In genomic region chr2:105822186-105822585, GRCh38 we compare ENCODE assay signal across 8 cellular contexts.
DNase-seq lines count a peak whose midpoint lies in the region; ATAC-seq, FAIRE-seq and TF ChIP-seq lines count a peak whose summit lies in the region.

No MANE protein-coding gene starts in this region.

- TF ChIP-seq EP300 in HepG2 (IDR thresholded peaks at IDR 0.05; ENCODE audit: low read depth in 2 of 2, low read length in 2 of 2) (no peak), HepG2 (CRISPR knock-in tag; IDR thresholded peaks at IDR 0.05; ENCODE audit: borderline replicate concordance) (no peak)

- H3K27me3 ChIP-seq in HepG2 (ENCODE audit: control insufficient read depth in 1 of 2, insufficient read depth in 2 of 2, low read length in 2 of 2) = no peaks in the 10 kb centered on the region

- TF ChIP-seq POLR2A in HepG2 (IDR thresholded peaks at IDR 0.05; ENCODE audit: insufficient read depth in 1 of 2, low read depth in 2 of 2, low read length in 2 of 2) = no peak

- in situ Hi-C loops in GM13977 (cut with MboI; ENCODE audit: low pct_unique_long_range_greater_than_20kb, low sequenced_read_pairs, unreplicated experiment) = no loop called here
- in situ Hi-C loops in HepG2 (cut with HindIII; ENCODE audit: extremely low pct_ligation_motif_present, low pct_unique_long_range_greater_than_20kb) = no loop called here

- peak overlapping the region; percentile 28; the same call in 1 of the 2 replicates for H3K9ac ChIP-seq in HepG2 (ENCODE audit: insufficient read depth, low read depth, low read length)

- POLR2A ChIA-PET in HepG2 (lab: Yijun Ruan, JAX) = interaction anchor here (0.7 to 1.6 kb wide), 3 partner anchors 10 to 97 kb away, joined by 3 to 5 read pairs (median 4); no protein-coding TSS in a partner anchor

- H3K79me2 ChIP-seq in HepG2 (ENCODE audit: insufficient read depth, low read length) = peaks cover 4% of the 10 kb centered on the region

- H3K4me1 ChIP-seq in HepG2 (ENCODE audit: insufficient read depth, low read length) = peaks cover 42% of the 10 kb centered on the region

- peaks cover 0 to 5% of the 10 kb centered on the region in 2 experiments; a peak in 2 of 5 replicates for H3K36me3 ChIP-seq in HepG2 (replicated peaks in 1 of 2; ENCODE audit: control insufficient read depth in 1 of 2, insufficient read depth in 2 of 2, low read length in 2 of 2)

- intact Hi-C loops in HepG2 (cut with micrococcal nuclease; ENCODE audit: unreplicated experiment) = loop anchor here (2.0 to 5.0 kb wide), 3 partner anchors 21 to 95 kb away; no protein-coding TSS in a partner anchor

- no peaks in the 10 kb centered on the region for H4K20me1 ChIP-seq in HepG2 (ENCODE audit: insufficient read depth, low read length)

- no peaks in the 10 kb centered on the region for H3K9me3 ChIP-seq in HepG2 (ENCODE audit: low read length)

- DNase-seq in GM13977 (ENCODE audit: low spot score) (peak; percentile 64), HepG2 (ENCODE audit: low spot score) (peak; percentile 16), hepatic stellate cell (ENCODE audit: low spot score) (no peak), NCI-H187 treated with DMSO at 0.1 percent for 48 hours (lab: John Stamatoyannopoulos, UW) (no peak), C1 segment of cervical spinal cord (lab: John Stamatoyannopoulos, UW) (no peak), amygdala (lab: John Stamatoyannopoulos, UW) (no peak)

- H3K27ac ChIP-seq in HepG2 (ENCODE audit: extremely low read length, insufficient read depth, low read length) = peak overlapping the region; percentile 68

- BruUV-seq in HepG2 (replicated peaks; lab: Mats Ljungman, UMichigan) = no TSS peak

- peak overlapping the region; percentile 69 for H3K4me2 ChIP-seq in HepG2 (ENCODE audit: low read depth, low read length)

- peak overlapping the region in 1 of 3 experiments; percentile 11; a peak in 1 of 6 replicates for H3K4me3 ChIP-seq in HepG2 (replicated peaks in 1 of 3; ENCODE audit: insufficient read depth in 1 of 3, low read depth in 2 of 3, low read length in 3 of 3)

- TF ChIP-seq RAD21 in HepG2 (CRISPR knock-in tag; IDR thresholded peaks at IDR 0.05) = no peak

- TF ChIP-seq CTCF in GM13977 (IDR thresholded peaks at IDR 0.05; ENCODE audit: extremely low read depth, insufficient read depth, missing control alignments) (no peak), HepG2 (CRISPR knock-in tag; IDR thresholded peaks at IDR 0.05) (0 out of 2 replicates have a peak, but pooled peaks have one; percentile 9)

- no peak overlapping the region for H2AFZ ChIP-seq in HepG2 (ENCODE audit: low read length)

- FAIRE-seq in HepG2 (lab: Jason Lieb, UNC) = no peak

- peak; percentile 94 for ATAC-seq in GM21447 (IDR thresholded peaks at IDR 0.05; ENCODE audit: unreplicated experiment)
- ATAC-seq in HG03457 (IDR thresholded peaks at IDR 0.05; ENCODE audit: unreplicated experiment) = peak; percentile 58
- peak; percentile 66 for ATAC-seq in HepG2

- CTCF ChIA-PET in HepG2 (lab: Yijun Ruan, JAX; ENCODE audit: low intra/inter-chr PET ratio, low total read pairs) = no interaction called here

- 58% methylated on average over 7 of the region's 7 CpGs for WGBS in HepG2 (ENCODE audit: low lambda C conversion rate)

TF ChIP-seq in HepG2, 621 proteins besides CTCF, POLR2A, EP300 and RAD21:
- TF ChIP-seq ZNF687 (CRISPR knock-in tag; IDR thresholded peaks at IDR 0.05) = 0 out of 2 replicates have a peak, but pooled peaks have one; percentile 16
- 0 out of 2 replicates have a peak, but pooled peaks have one; percentile 10 for TF ChIP-seq SALL1 (CRISPR knock-in tag; IDR thresholded peaks at IDR 0.05)
- 0 out of 2 replicates have a peak, but pooled peaks have one; percentile 46 for TF ChIP-seq ZNF709 (CRISPR knock-in tag; IDR thresholded peaks at IDR 0.05)
- no peak for TF ChIP-seq SIN3B (IDR thresholded peaks at IDR 0.05; ENCODE audit: low read length)
- TF ChIP-seq ZNF605 (CRISPR knock-in tag; IDR thresholded peaks at IDR 0.05) = peak; percentile 35; the same call in 1 of the 2 replicates
- no peak for TF ChIP-seq LCORL (IDR thresholded peaks at IDR 0.05)
- peak; percentile 56; the same call in 1 of the 2 replicates for TF ChIP-seq LCORL (CRISPR knock-in tag; IDR thresholded peaks at IDR 0.05)
- no peak for TF ChIP-seq FOXA1 (IDR thresholded peaks at IDR 0.05)
- no peak for TF ChIP-seq FOXA1 (CRISPR knock-in tag; IDR thresholded peaks at IDR 0.05)
- 0 out of 2 replicates have a peak, but pooled peaks have one; percentile 21 for TF ChIP-seq ETV5 (CRISPR knock-in tag; IDR thresholded peaks at IDR 0.05; ENCODE audit: borderline replicate concordance)
TF ChIP-seq in HepG2: peak in this region for 6.

Comparison
In these comparisons a context has a peak if more than half of its experiments do, and no peak if none do; other contexts are left out.
1. DNase-seq: peak in GM13977 (single experiment) and HepG2 (single experiment); none in hepatic stellate cell (single experiment), NCI-H187 treated with DMSO at 0.1 percent for 48 hours (single experiment), C1 segment of cervical spinal cord (0 of 14) and amygdala (0 of 56).
2. Peak in every context shown above with its lines, with median percentiles within 50 percentile points of each other: ATAC-seq.